8 cellular contexts compared by ENCODE assay signal in genomic region chr11:125517116-125517804, GRCh38. TPM values are rescaled to one million over a fixed set of nuclear protein-coding genes. Genes with fewer than 3 reads are reported as not detected.
DNase-seq lines count a peak whose midpoint lies in the region; ATAC-seq and TF ChIP-seq lines count a peak whose summit lies in the region.

No MANE protein-coding gene starts in this region.

- WGBS in right cardiac atrium: 42% methylated on average over 4 of the region's 4 CpGs

- no peak for DNase-seq in T-helper 1 cell
- DNase-seq in right cardiac atrium: peak in 1 of 3 donors; percentile 60
- no peak for DNase-seq in NK-92 treated with Interleukin-12 subunit alpha and Interleukin-12 subunit beta, amount 100 ng/mL, for 24 hours (lab: John Stamatoyannopoulos, UW)
- DNase-seq in GM19240 (ENCODE audit: insufficient read length, low spot score): no peak

- intact Hi-C loops in right cardiac atrium (cut with DNase I): no loop called here

- TF ChIP-seq CTCF in WI38 (IDR thresholded peaks at IDR 0.05; ENCODE audit: low read depth, low read length): no peak

- no peak overlapping the region for H3K4me3 Mint-ChIP-seq in T-helper 1 cell treated with Interleukin-12 subunit alpha and Interleukin-12 subunit beta and Interleukin-4 antibody, amounts not matched to agents 30 μg/mL and 1 μg/mL, for 36 hours

- no peaks in the 10 kb centered on the region for H3K27me3 ChIP-seq in right cardiac atrium (ENCODE audit: control insufficient read depth, insufficient read depth)

- H3K36me3 Mint-ChIP-seq in T-helper 1 cell treated with Interleukin-12 subunit alpha and Interleukin-12 subunit beta and Interleukin-4 antibody, amounts not matched to agents 30 μg/mL and 1 μg/mL, for 36 hours (ENCODE audit: low read depth): peaks cover 1% of the 10 kb centered on the region

- H3K9me3 ChIP-seq in right cardiac atrium (ENCODE audit: control insufficient read depth, low read length): no peaks in the 10 kb centered on the region

- no peaks in the 10 kb centered on the region for H3K4me1 ChIP-seq in right cardiac atrium (ENCODE audit: control insufficient read depth, insufficient read depth, low read length)

- H3K27me3 Mint-ChIP-seq in T-helper 1 cell treated with Interleukin-12 subunit alpha and Interleukin-12 subunit beta and Interleukin-4 antibody, amounts not matched to agents 30 μg/mL and 1 μg/mL, for 36 hours (ENCODE audit: low read depth): no peaks in the 10 kb centered on the region

- H3K27ac ChIP-seq in right cardiac atrium (ENCODE audit: low read length) (no peak overlapping the region), temporal lobe (ENCODE audit: low read depth, low read length) (peak overlapping the region; percentile 63)

- peaks cover 47% of the 10 kb centered on the region for H3K4me1 Mint-ChIP-seq in T-helper 1 cell treated with Interleukin-12 subunit alpha and Interleukin-12 subunit beta and Interleukin-4 antibody, amounts not matched to agents 30 μg/mL and 1 μg/mL, for 36 hours (ENCODE audit: low read depth)

- H3K9me3 Mint-ChIP-seq in T-helper 1 cell treated with Interleukin-12 subunit alpha and Interleukin-12 subunit beta and Interleukin-4 antibody, amounts not matched to agents 30 μg/mL and 1 μg/mL, for 36 hours: peaks cover 4% of the 10 kb centered on the region

- ATAC-seq in right cardiac atrium (peak; percentile 69 to 78), HG03342 (IDR thresholded peaks at IDR 0.05; ENCODE audit: unreplicated experiment) (no peak)

- peak overlapping the region; percentile 41 for H3K27ac Mint-ChIP-seq in T-helper 1 cell treated with Interleukin-12 subunit alpha and Interleukin-12 subunit beta and Interleukin-4 antibody, amounts not matched to agents 30 μg/mL and 1 μg/mL, for 36 hours

- H3K4me3 ChIP-seq in WI38 (ENCODE audit: low read depth, low read length) (peak overlapping the region; percentile 8; the same call in 1 of the 2 replicates), right cardiac atrium (ENCODE audit: low read length) (peak overlapping the region; percentile 51)

RNA-seq across cellular contexts. Expression of gene FEZ1, which starts 21.2 kb away (rescaled TPM):
- total RNA-seq in right cardiac atrium (100 to 1,000 TPM in 2 of 4 donors, 10 to 100 TPM in 2; 62.6 to 139 (median 103) TPM), temporal lobe (226 TPM)
- polyA plus RNA-seq in right cardiac atrium: 104 TPM

RNA-seq across cellular contexts. Expression of gene EI24, which starts 52.0 kb away (rescaled TPM):
- total RNA-seq in right cardiac atrium (10 to 100 TPM; 60.2 to 69.2 (median 64.0) TPM), temporal lobe (55.6 TPM)
- 33.8 TPM for polyA plus RNA-seq in right cardiac atrium
